In genomic region chr1:54405894-54406293, GRCh38 we compare ENCODE assay signal across 7 cellular contexts. TPM values are rescaled to one million over a fixed set of nuclear protein-coding genes. Genes with fewer than 3 reads are reported as not detected.
DNase-seq lines count a peak whose midpoint lies in the region; ATAC-seq and TF ChIP-seq lines count a peak whose summit lies in the region.

No MANE protein-coding gene starts in this region.

- H3K27ac ChIP-seq in PC-9 (no peak overlapping the region), skin epidermis (peak overlapping the region in 20 of 21 experiments; percentile 47 to 98 (median 67))

- no TSS peak for BruUV-seq in PC-9 (replicated peaks; lab: Mats Ljungman, UMichigan)

- no peak overlapping the region for H2AFZ ChIP-seq in PC-9

- POLR2A ChIA-PET in PC-9 (lab: Charles Lee; ENCODE audit: unreplicated experiment) = interaction anchor here (0.6 kb wide), 1 partner anchor 153 kb away, joined by 8 read pairs; no protein-coding TSS in a partner anchor

- H4K20me1 ChIP-seq in PC-9 (ENCODE audit: insufficient read depth) = no peaks in the 10 kb centered on the region

- peak in 1 of 2 experiments; percentile 35 for DNase-seq in PC-9
- no peak for DNase-seq in fibroblast of villous mesenchyme (ENCODE audit: low read depth)
- DNase-seq in SW480 (ENCODE audit: low spot score) = no peak

- no peaks in the 10 kb centered on the region for H3K36me3 ChIP-seq in PC-9 (ENCODE audit: low read depth)

- peaks cover 22% of the 10 kb centered on the region for H3K4me1 ChIP-seq in PC-9 (replicated peaks; ENCODE audit: insufficient read depth)

- intact Hi-C loops in PC-9 (cut with micrococcal nuclease; ENCODE audit: unreplicated experiment) = loop anchor here (2.0 to 10.0 kb wide), 4 partner anchors 91 to 396 kb away; partner anchors contain the start of genes TCEANC2, TMEM59 and TTC22

- no peak for TF ChIP-seq CTCF in PC-9 (conservative IDR thresholded peaks at IDR 0.05)
- TF ChIP-seq CTCF in fibroblast of villous mesenchyme (IDR thresholded peaks at IDR 0.05; ENCODE audit: insufficient read depth, low read depth, low read length) = no peak

- H3K9me3 ChIP-seq in PC-9 (ENCODE audit: insufficient read depth, low read depth) = no peaks in the 10 kb centered on the region

- ATAC-seq in GM19452 (IDR thresholded peaks at IDR 0.05; ENCODE audit: unreplicated experiment) = peak; percentile 5
- ATAC-seq in HG02588 (IDR thresholded peaks at IDR 0.05; ENCODE audit: unreplicated experiment) = no peak
- ATAC-seq in HG03378 (IDR thresholded peaks at IDR 0.05; ENCODE audit: unreplicated experiment) = no peak

- H3F3A ChIP-seq in PC-9 (ENCODE audit: insufficient read depth, low read depth) = peaks cover 25% of the 10 kb centered on the region

- H3K4me2 ChIP-seq in PC-9 = 0 out of 2 replicates have a peak overlapping the region, but pooled peaks have one; percentile 36

- H3K79me2 ChIP-seq in PC-9 (ENCODE audit: low read depth) = no peaks in the 10 kb centered on the region

- H3K4me3 ChIP-seq in PC-9 (peak overlapping the region; percentile 57; the same call in 1 of the 2 replicates), fibroblast of villous mesenchyme (ENCODE audit: low read depth, low read length) (peak overlapping the region; percentile 76), skin epidermis (peak overlapping the region; percentile 84 to 99 (median 93))

- CTCF ChIA-PET in PC-9 (lab: Charles Lee) = interaction anchor here (0.6 kb wide), 1 partner anchor 186 kb away, joined by 3 read pairs; no protein-coding TSS in a partner anchor

- no peaks in the 10 kb centered on the region for H3K9me2 ChIP-seq in PC-9 (ENCODE audit: insufficient read depth)

- H3K27me3 ChIP-seq in PC-9 (ENCODE audit: insufficient read depth, low read depth) = no peaks in the 10 kb centered on the region

RNA-seq across cellular contexts. Expression of gene SSBP3, which starts 0.3 kb away (rescaled TPM):
- total RNA-seq in PC-9 (2021) (26.2 and 26.5 TPM in 2 replicates), fibroblast of villous mesenchyme (14.8 and 15.1 TPM in 2 replicates)
